8 cellular contexts compared by ENCODE assay signal in the genomic region with DNA sequence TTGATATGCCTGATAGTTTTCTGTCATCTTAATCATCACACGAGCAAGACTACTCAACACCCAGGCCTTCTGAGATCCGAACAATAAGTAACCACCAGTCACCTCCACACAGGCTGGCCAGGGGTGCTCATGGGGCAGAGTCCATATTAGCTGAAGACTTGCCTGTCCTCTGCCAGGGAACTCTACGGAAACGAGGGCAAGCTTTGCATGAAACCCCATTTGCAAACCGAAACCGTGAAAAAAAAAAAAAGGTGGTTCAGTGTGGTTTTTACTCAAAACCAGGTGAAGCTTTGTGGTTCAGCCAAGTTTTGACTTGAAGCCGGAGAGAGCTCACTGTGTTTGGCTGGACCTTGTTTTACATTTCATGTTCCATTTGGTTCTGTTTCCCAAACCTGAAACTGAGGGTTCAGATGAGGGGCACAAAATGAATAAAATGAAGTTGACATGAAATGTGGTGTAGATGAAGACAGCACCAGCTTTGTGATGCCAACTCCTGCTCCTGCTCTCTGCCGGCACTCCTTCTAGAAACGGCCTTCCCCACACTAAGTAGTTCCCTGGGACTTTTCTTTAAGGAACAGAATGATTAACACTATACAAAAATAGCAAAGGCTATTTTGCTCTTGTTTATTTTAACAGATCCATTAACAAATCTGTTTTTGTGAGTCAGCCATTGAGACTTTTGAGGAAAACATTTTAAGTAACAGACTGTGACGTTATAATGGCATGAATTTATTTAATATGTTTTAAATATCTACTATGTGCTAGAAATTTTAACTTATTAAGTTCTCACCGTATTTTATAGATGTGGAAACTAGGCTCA.
DNase-seq lines count a peak whose midpoint lies in the region; ATAC-seq and TF ChIP-seq lines count a peak whose summit lies in the region.

No MANE protein-coding gene starts in this region.

- no peaks in the 10 kb centered on the region for H3K4me1 ChIP-seq in prostate gland (replicated peaks)

- ATAC-seq in GM19324 (IDR thresholded peaks at IDR 0.05; ENCODE audit: low FRiP score, unreplicated experiment) (peak; percentile 95), HG03066 (IDR thresholded peaks at IDR 0.05; ENCODE audit: low read depth, unreplicated experiment) (peak; percentile 82)

- 83% methylated on average over 11 of the region's 11 CpGs for WGBS in prostate gland

- H3K9me3 ChIP-seq in prostate gland: no peaks in the 10 kb centered on the region

- intact Hi-C loops in prostate gland (cut with DNase I): no loop called here

- no peak for TF ChIP-seq CTCF in prostate gland (IDR thresholded peaks at IDR 0.05)

- no peak overlapping the region for H3K4me3 ChIP-seq in prostate gland

- H3K27me3 ChIP-seq in prostate gland (replicated peaks; ENCODE audit: insufficient read depth): no peaks in the 10 kb centered on the region

- H3K27ac ChIP-seq in prostate gland: no peak overlapping the region

- TF ChIP-seq POLR2A in prostate gland (IDR thresholded peaks at IDR 0.05): no peak

- peak; percentile 50 to 61 for DNase-seq in activated CD4-positive, alpha-beta T cell treated with anti-CD3 and anti-CD28 coated beads, Interleukin-2, amount 50 U/mL, for 48 hours
- DNase-seq in renal cortical epithelial cell (ENCODE audit: low read depth) (peak; percentile 78), HUDEP-2 (lab: John Stamatoyannopoulos, UW; ENCODE audit: unreplicated experiment in 76 of 76) (no peak), pons (ENCODE audit: low spot score) (no peak), prostate gland (ENCODE audit: low spot score) (no peak), iPS-NIHi11 (ENCODE audit: low spot score) (no peak)

- no peaks in the 10 kb centered on the region for H3K36me3 ChIP-seq in prostate gland

Comparison
In these comparisons a context has a peak if more than half of its experiments do, and no peak if none do; other contexts are left out.
1. DNase-seq: peak in activated CD4-positive, alpha-beta T cell treated with anti-CD3 and anti-CD28 coated beads, Interleukin-2, amount 50 U/mL, for 48 hours (2 of 2) and renal cortical epithelial cell (single experiment); none in HUDEP-2 (0 of 76), pons (single experiment), prostate gland (single experiment) and iPS-NIHi11 (single experiment).